20 cellular contexts compared by ENCODE assay signal in the genomic region with DNA sequence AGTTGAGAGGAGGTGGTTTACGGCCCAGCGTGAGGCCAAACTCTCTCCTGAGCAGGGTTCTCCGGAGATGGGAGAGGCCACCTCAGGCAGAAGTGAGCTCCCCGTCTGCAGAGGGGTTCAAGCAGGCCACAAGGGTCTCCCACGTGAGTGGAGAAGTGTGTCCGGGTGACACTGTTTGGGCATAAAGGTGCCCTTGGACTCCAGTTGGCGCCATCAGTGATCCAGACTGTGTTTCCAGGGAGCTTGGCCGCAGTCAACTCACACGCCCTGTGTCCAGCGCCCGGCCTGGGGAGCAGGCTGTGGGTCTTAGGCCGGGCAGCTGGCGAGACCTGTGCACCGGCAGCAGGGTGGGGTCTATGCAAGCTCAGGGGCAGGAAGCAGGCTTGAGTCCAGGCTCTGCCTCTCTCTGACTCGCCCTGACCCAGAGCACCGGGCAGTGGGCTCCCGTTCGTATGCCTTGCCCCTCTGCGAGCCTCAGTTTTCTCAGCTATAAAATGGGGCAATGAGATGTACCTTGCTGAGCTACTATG. TPM values are rescaled to one million over a fixed set of nuclear protein-coding genes. Genes with fewer than 3 reads are reported as not detected.
DNase-seq lines count a peak whose midpoint lies in the region; ATAC-seq, FAIRE-seq and TF ChIP-seq lines count a peak whose summit lies in the region.
"Had no signal": no experiment of that assay in that cellular context is flagged by ENCODE, and none has a peak within 500 bp of the region (broad histone marks: within the 10 kb centered on the region; RNA-seq: fewer than 3 reads in every experiment).

No MANE protein-coding gene starts in this region.

- no peak overlapping the region for H3K9ac ChIP-seq in HepG2 (ENCODE audit: insufficient read depth, low read depth, low read length)
- H3K9ac ChIP-seq: GM23248 had no signal

- DNase-seq in Right ventricle myocardium inferior (ENCODE audit: missing footprints) (peak; percentile 43), cardiac septum (ENCODE audit: low spot score) (no peak), T-helper 17 cell (no peak), HepG2 (ENCODE audit: low spot score) (no peak), osteoblast (ENCODE audit: insufficient read length, low spot score, missing footprints) (peak; percentile 59), ascending aorta (ENCODE audit: low spot score in 2 of 2) (no peak)
- DNase-seq in activated CD8-positive, alpha-beta memory T cell treated with anti-CD3 and anti-CD28 coated beads, Interleukin-2, amount 10 ng/mL, durations not matched to agents 7 days and 5 days = no peak
- DNase-seq: AML-193; Caco-2; CD4-positive, alpha-beta T cell; GM23248 had no signal

- no peak for TF ChIP-seq POLR2A in HepG2 (IDR thresholded peaks at IDR 0.05; ENCODE audit: insufficient read depth in 1 of 2, low read depth in 2 of 2, low read length in 2 of 2)

- peak overlapping the region; percentile 60 for H3K27ac Mint-ChIP-seq in T-helper 17 cell
- no peak overlapping the region for H3K27ac Mint-ChIP-seq in activated CD8-positive, alpha-beta memory T cell treated with anti-CD3 and anti-CD28 coated beads, Interleukin-2, amount 10 ng/mL, durations not matched to agents 7 days and 5 days
- H3K27ac Mint-ChIP-seq: CD4-positive, alpha-beta T cell had no signal

- H4K20me1 ChIP-seq in HepG2 (ENCODE audit: insufficient read depth, low read length) (peaks cover 3% of the 10 kb centered on the region; the same call in 1 of the 2 replicates), osteoblast (ENCODE audit: insufficient read depth, low read length) (no peaks in the 10 kb centered on the region)

- no peak for TF ChIP-seq RAD21 in HepG2 (CRISPR knock-in tag; IDR thresholded peaks at IDR 0.05)

- H3K27ac ChIP-seq in HepG2 (ENCODE audit: extremely low read length, insufficient read depth, low read length) = no peak overlapping the region
- no peak overlapping the region for H3K27ac ChIP-seq in osteoblast (ENCODE audit: low read depth, low read length)
- no peak overlapping the region for H3K27ac ChIP-seq in ascending aorta
- H3K27ac ChIP-seq: 22Rv1, C4-2B, GM23248 had no signal

- ATAC-seq in Right ventricle myocardium inferior (no peak), T-helper 17 cell (no peak), HepG2 (no peak), HG02588 (IDR thresholded peaks at IDR 0.05; ENCODE audit: unreplicated experiment) (no peak)
- ATAC-seq in activated CD8-positive, alpha-beta memory T cell treated with anti-CD3 and anti-CD28 coated beads, Interleukin-2, amount 10 ng/mL, durations not matched to agents 7 days and 5 days = no peak
- ATAC-seq: A549 had no signal

- H3K4me2 ChIP-seq in HepG2 (ENCODE audit: low read depth, low read length) (no peak overlapping the region), osteoblast (ENCODE audit: insufficient read depth, low read length) (no peak overlapping the region)
- H3K4me2 ChIP-seq: A549 had no signal

- POLR2A ChIA-PET in HepG2 (lab: Yijun Ruan, JAX) = no interaction called here

- CTCF ChIA-PET in HepG2 (lab: Yijun Ruan, JAX; ENCODE audit: low intra/inter-chr PET ratio, low total read pairs) = no interaction called here
- CTCF ChIA-PET in activated CD8-positive, alpha-beta memory T cell treated with anti-CD3 and anti-CD28 coated beads, Interleukin-2, amount 10 ng/mL, durations not matched to agents 7 days and 5 days (lab: Charles Lee) = interaction anchor here (0.6 to 2.3 kb wide), 2 partner anchors 68 to 91 kb away, joined by 4 to 5 read pairs; no protein-coding TSS in a partner anchor

- H3K79me2 ChIP-seq in HepG2 (ENCODE audit: insufficient read depth, low read length) (no peaks in the 10 kb centered on the region), osteoblast (ENCODE audit: insufficient read depth, low read length) (no peaks in the 10 kb centered on the region)

- in situ Hi-C loops in HepG2 (cut with HindIII; ENCODE audit: extremely low pct_ligation_motif_present, low pct_unique_long_range_greater_than_20kb) = loop anchor here (5.0 kb wide), 1 partner anchor 157 kb away; no protein-coding TSS in a partner anchor

- peaks cover 37% of the 10 kb centered on the region for H3K4me1 ChIP-seq in HepG2 (ENCODE audit: insufficient read depth, low read length)
- peaks cover 6% of the 10 kb centered on the region for H3K4me1 ChIP-seq in osteoblast (ENCODE audit: insufficient read depth, low read length)
- peaks cover 0 to 5% of the 10 kb centered on the region in 2 donors for H3K4me1 ChIP-seq in ascending aorta

- H3K27me3 Mint-ChIP-seq in T-helper 17 cell = peaks cover 3% of the 10 kb centered on the region
- no peaks in the 10 kb centered on the region for H3K27me3 Mint-ChIP-seq in activated CD8-positive, alpha-beta memory T cell treated with anti-CD3 and anti-CD28 coated beads, Interleukin-2, amount 10 ng/mL, durations not matched to agents 7 days and 5 days
- H3K27me3 Mint-ChIP-seq: CD4-positive, alpha-beta T cell had no signal

- no peak overlapping the region for H2AFZ ChIP-seq in HepG2 (ENCODE audit: low read length)
- H2AFZ ChIP-seq in osteoblast (ENCODE audit: low read length) = no peak overlapping the region
- H2AFZ ChIP-seq: GM23248 had no signal

- BruUV-seq in HepG2 (replicated peaks; lab: Mats Ljungman, UMichigan) = no TSS peak

- no peak overlapping the region for H3K4me3 Mint-ChIP-seq in T-helper 17 cell
- no peak overlapping the region for H3K4me3 Mint-ChIP-seq in activated CD8-positive, alpha-beta memory T cell treated with anti-CD3 and anti-CD28 coated beads, Interleukin-2, amount 10 ng/mL, durations not matched to agents 7 days and 5 days
- H3K4me3 Mint-ChIP-seq: CD4-positive, alpha-beta T cell had no signal

- WGBS in HepG2 (ENCODE audit: low lambda C conversion rate) = 83% methylated on average over 15 of the region's 19 CpGs

- TF ChIP-seq EP300 in HepG2 (IDR thresholded peaks at IDR 0.05; ENCODE audit: low read depth in 2 of 2, low read length in 2 of 2) = no peak
- TF ChIP-seq EP300 in HepG2 (CRISPR knock-in tag; IDR thresholded peaks at IDR 0.05; ENCODE audit: borderline replicate concordance) = no peak

- peaks cover 9% of the 10 kb centered on the region for H3K4me1 Mint-ChIP-seq in T-helper 17 cell
- H3K4me1 Mint-ChIP-seq in activated CD8-positive, alpha-beta memory T cell treated with anti-CD3 and anti-CD28 coated beads, Interleukin-2, amount 10 ng/mL, durations not matched to agents 7 days and 5 days = peaks cover 1% of the 10 kb centered on the region

- H3K36me3 ChIP-seq in HepG2 (replicated peaks in 1 of 2; ENCODE audit: control insufficient read depth in 1 of 2, insufficient read depth in 2 of 2, low read length in 2 of 2) = peaks cover 3 to 11% of the 10 kb centered on the region in 2 experiments; a peak in 3 of 5 replicates
- H3K36me3 ChIP-seq in osteoblast (ENCODE audit: insufficient read depth, low read length) = no peaks in the 10 kb centered on the region
- H3K36me3 ChIP-seq in ascending aorta = no peaks in the 10 kb centered on the region
- H3K36me3 ChIP-seq: HAP-1 had no signal

- H3K27me3 ChIP-seq in HepG2 (ENCODE audit: control insufficient read depth in 1 of 2, insufficient read depth in 2 of 2, low read length in 2 of 2) (no peaks in the 10 kb centered on the region), osteoblast (ENCODE audit: insufficient read depth, low read length) (peaks cover 4% of the 10 kb centered on the region), ascending aorta (no peaks in the 10 kb centered on the region)

- intact Hi-C loops in Right ventricle myocardium inferior (cut with DNase I) = loop anchor here (5.0 kb wide), 2 partner anchors 63 to 347 kb away; partner anchors contain the start of gene CPZ
- intact Hi-C loops in cardiac septum (cut with DNase I) = loop anchor here (2.0 to 5.0 kb wide), 3 partner anchors 68 to 347 kb away; partner anchors contain the start of gene CPZ
- intact Hi-C loops in HepG2 (cut with micrococcal nuclease; ENCODE audit: unreplicated experiment) = loop anchor here (5.0 kb wide), 1 partner anchor 53 kb away; no protein-coding TSS in a partner anchor
- intact Hi-C loops in ascending aorta (cut with DNase I) = no loop called here

- no peaks in the 10 kb centered on the region for H3K9me3 Mint-ChIP-seq in activated CD8-positive, alpha-beta memory T cell treated with anti-CD3 and anti-CD28 coated beads, Interleukin-2, amount 10 ng/mL, durations not matched to agents 7 days and 5 days (ENCODE audit: low read depth)
- H3K9me3 Mint-ChIP-seq: CD4-positive, alpha-beta T cell had no signal

- H3K4me3 ChIP-seq in HepG2 (replicated peaks in 1 of 3; ENCODE audit: insufficient read depth in 1 of 3, low read depth in 2 of 3, low read length in 3 of 3) (no peak overlapping the region), osteoblast (ENCODE audit: insufficient read depth, low read length) (no peak overlapping the region), ascending aorta (no peak overlapping the region)
- H3K4me3 ChIP-seq: A549, GM23248, HAP-1 had no signal

- no peak for TF ChIP-seq CTCF in HepG2 (CRISPR knock-in tag; IDR thresholded peaks at IDR 0.05)
- no peak for TF ChIP-seq CTCF in osteoblast (IDR thresholded peaks at IDR 0.05; ENCODE audit: extremely low read depth, low read depth, low read length)
- TF ChIP-seq CTCF in ascending aorta (IDR thresholded peaks at IDR 0.05) = no peak

- no peak for FAIRE-seq in HepG2 (lab: Jason Lieb, UNC)
- FAIRE-seq: A549, D721Med, G401.6, GM12892, GM18507 had no signal

- H3K9me3 ChIP-seq in T-helper 17 cell (ENCODE audit: control insufficient read depth, low read length, poor library complexity, severe bottlenecking) (no peaks in the 10 kb centered on the region), HepG2 (ENCODE audit: low read length) (no peaks in the 10 kb centered on the region), osteoblast (ENCODE audit: low read depth, low read length) (no peaks in the 10 kb centered on the region), ascending aorta (no peaks in the 10 kb centered on the region)
- H3K9me3 ChIP-seq: A549, Caco-2, HAP-1 had no signal

- no peaks in the 10 kb centered on the region for H3K36me3 Mint-ChIP-seq in T-helper 17 cell (ENCODE audit: low read depth)
- H3K36me3 Mint-ChIP-seq in activated CD8-positive, alpha-beta memory T cell treated with anti-CD3 and anti-CD28 coated beads, Interleukin-2, amount 10 ng/mL, durations not matched to agents 7 days and 5 days = no peaks in the 10 kb centered on the region

RNA-seq across cellular contexts. Expression of gene HTRA3, which starts 24.6 kb away (rescaled TPM):
- total RNA-seq in Right ventricle myocardium inferior (131 TPM), cardiac septum (50.8 TPM), T-helper 17 cell (not detected), HepG2 (2016; rRNA removed; fragmentation: Illumina TruSeq; extraction: Trizol) (not detected in 2 replicates), osteoblast (4.0 and 11.5 TPM in 2 replicates), ascending aorta (52.6 TPM)
- not detected in 2 replicates for total RNA-seq in HepG2 (2016; cell fraction: cytosol; rRNA removed; fragmentation: Illumina TruSeq; extraction: Trizol; ENCODE audit: low read depth)
- total RNA-seq in HepG2 (2016; cell fraction: insoluble cytoplasmic fraction; rRNA removed; fragmentation: Illumina TruSeq; extraction: Trizol) = 0.04 TPM in 1 of 2 replicates, not detected in the other
- total RNA-seq in HepG2 (2016; cell fraction: membrane; rRNA removed; fragmentation: Illumina TruSeq; extraction: Trizol) = not detected in 2 replicates
- not detected in 2 replicates for total RNA-seq in HepG2 (2016; cell fraction: nucleus; rRNA removed; fragmentation: Illumina TruSeq; extraction: Trizol)
- polyA plus RNA-seq in HepG2 (2011; rRNA removed) = 0.16 and 0.17 TPM in 2 replicates
- polyA plus RNA-seq in HepG2 (2011; cell fraction: cytosol; rRNA removed) = 0.12 and 0.31 TPM in 2 replicates
- polyA plus RNA-seq in HepG2 (2011; cell fraction: nucleus; rRNA removed) = 0.12 and 0.19 TPM in 2 replicates
- polyA plus RNA-seq in HepG2 (2012) = not detected in 2 replicates
- 0.07 TPM in 1 of 2 replicates, not detected in the other for polyA plus RNA-seq in HepG2 (2016; cell fraction: cytosol; fragmentation: Illumina TruSeq; extraction: Trizol; ENCODE audit: low read depth)
- not detected in 2 replicates for polyA plus RNA-seq in HepG2 (2016; cell fraction: insoluble cytoplasmic fraction; fragmentation: Illumina TruSeq; extraction: Trizol; ENCODE audit: low read depth)
- not detected in 2 replicates for polyA plus RNA-seq in HepG2 (2016; cell fraction: membrane; fragmentation: Illumina TruSeq; extraction: Trizol; ENCODE audit: low read depth)
- not detected in 2 replicates for polyA plus RNA-seq in HepG2 (2016; cell fraction: nucleus; fragmentation: Illumina TruSeq; extraction: Trizol; ENCODE audit: insufficient read depth, low read depth)
- polyA minus RNA-seq in HepG2 (2011; rRNA and poly(A)+ RNA removed; ENCODE audit: low replicate concordance) = 0.18 and 0.47 TPM in 2 replicates
- polyA minus RNA-seq in HepG2 (2011; cell fraction: cytosol; rRNA and poly(A)+ RNA removed) = not detected in 2 replicates
- polyA minus RNA-seq in HepG2 (2011; cell fraction: nucleus; rRNA and poly(A)+ RNA removed) = not detected in 2 replicates
- total RNA-seq in activated CD8-positive, alpha-beta memory T cell treated with anti-CD3 and anti-CD28 coated beads, Interleukin-2, amount 10 ng/mL, durations not matched to agents 7 days and 5 days = not detected
- total RNA-seq: CD4-positive, alpha-beta T cell had no signal

RNA-seq across cellular contexts. Expression of gene SH3TC1, which starts 45.9 kb away (rescaled TPM):
- total RNA-seq in Right ventricle myocardium inferior (11.2 TPM), cardiac septum (16.5 TPM), T-helper 17 cell (100 to 1,000 TPM; 134 TPM), HepG2 (2016; rRNA removed; fragmentation: Illumina TruSeq; extraction: Trizol) (10.1 and 14.9 TPM in 2 replicates), osteoblast (3.5 and 3.6 TPM in 2 replicates), ascending aorta (64.5 TPM)
- 1.8 and 3.0 TPM in 2 replicates for total RNA-seq in HepG2 (2016; cell fraction: cytosol; rRNA removed; fragmentation: Illumina TruSeq; extraction: Trizol; ENCODE audit: low read depth)
- total RNA-seq in HepG2 (2016; cell fraction: insoluble cytoplasmic fraction; rRNA removed; fragmentation: Illumina TruSeq; extraction: Trizol) = 7.9 and 17.3 TPM in 2 replicates
- total RNA-seq in HepG2 (2016; cell fraction: membrane; rRNA removed; fragmentation: Illumina TruSeq; extraction: Trizol) = 5.6 and 6.2 TPM in 2 replicates
- total RNA-seq in HepG2 (2016; cell fraction: nucleus; rRNA removed; fragmentation: Illumina TruSeq; extraction: Trizol) = 22.7 and 23.6 TPM in 2 replicates
- 21.8 and 27.0 TPM in 2 replicates for polyA plus RNA-seq in HepG2 (2011; rRNA removed)
- polyA plus RNA-seq in HepG2 (2011; cell fraction: cytosol; rRNA removed) = 12.1 and 19.8 TPM in 2 replicates
- 113 and 146 TPM in 2 replicates for polyA plus RNA-seq in HepG2 (2011; cell fraction: nucleus; rRNA removed)
- 12.2 and 22.6 TPM in 2 replicates for polyA plus RNA-seq in HepG2 (2012)
- 1.3 and 1.5 TPM in 2 replicates for polyA plus RNA-seq in HepG2 (2016; cell fraction: cytosol; fragmentation: Illumina TruSeq; extraction: Trizol; ENCODE audit: low read depth)
- 6.1 and 6.6 TPM in 2 replicates for polyA plus RNA-seq in HepG2 (2016; cell fraction: insoluble cytoplasmic fraction; fragmentation: Illumina TruSeq; extraction: Trizol; ENCODE audit: low read depth)
- polyA plus RNA-seq in HepG2 (2016; cell fraction: membrane; fragmentation: Illumina TruSeq; extraction: Trizol; ENCODE audit: low read depth) = 2.1 and 2.8 TPM in 2 replicates
- 26.5 and 29.7 TPM in 2 replicates for polyA plus RNA-seq in HepG2 (2016; cell fraction: nucleus; fragmentation: Illumina TruSeq; extraction: Trizol; ENCODE audit: insufficient read depth, low read depth)
- 12.4 and 67.5 TPM in 2 replicates for polyA minus RNA-seq in HepG2 (2011; rRNA and poly(A)+ RNA removed; ENCODE audit: low replicate concordance)
- 18.2 and 19.5 TPM in 2 replicates for polyA minus RNA-seq in HepG2 (2011; cell fraction: cytosol; rRNA and poly(A)+ RNA removed)
- polyA minus RNA-seq in HepG2 (2011; cell fraction: nucleus; rRNA and poly(A)+ RNA removed) = 76.5 and 77.0 TPM in 2 replicates
- 10 to 100 TPM in 1 of 2 experiments, 1 to 10 TPM in 1; 6.0 to 10.7 TPM for total RNA-seq in activated CD8-positive, alpha-beta memory T cell treated with anti-CD3 and anti-CD28 coated beads, Interleukin-2, amount 10 ng/mL, durations not matched to agents 7 days and 5 days

Comparison
In these comparisons a context has a peak if more than half of its experiments do, and no peak if none do; other contexts are left out.
1. DNase-seq: peak in Right ventricle myocardium inferior (single experiment) and osteoblast (single experiment); none in cardiac septum (single experiment), T-helper 17 cell (0 of 3), HepG2 (single experiment), activated CD8-positive, alpha-beta memory T cell treated with anti-CD3 and anti-CD28 coated beads, Interleukin-2, amount 10 ng/mL, durations not matched to agents 7 days and 5 days (single experiment) and ascending aorta (0 of 2).